In the genomic region with DNA sequence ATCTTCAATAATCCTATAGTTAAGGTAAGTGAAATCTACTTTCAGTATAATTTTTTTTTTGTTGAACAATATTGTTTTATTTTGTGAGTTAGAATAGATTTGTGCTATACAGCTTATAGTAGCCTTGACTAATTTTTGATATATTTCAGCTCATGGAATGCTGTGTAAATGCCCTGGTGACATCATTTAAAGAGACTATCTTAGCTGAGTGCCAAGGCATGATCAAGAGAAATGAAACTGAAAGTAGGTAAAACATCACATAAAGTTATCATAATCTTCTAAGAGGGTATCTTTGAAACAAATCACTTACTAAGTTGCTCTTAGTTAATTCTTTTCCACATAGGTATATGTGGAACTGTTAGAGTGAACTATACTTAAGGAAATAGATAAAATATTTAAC, we compare ENCODE assay signal across 9 cellular contexts. TPM values are rescaled to one million over a fixed set of nuclear protein-coding genes. Genes with fewer than 3 reads are reported as not detected.
A peak's percentile ranks its signal among the peaks of the same experiment; 100 is the strongest.
DNase-seq lines count a peak whose midpoint lies in the region; ATAC-seq and TF ChIP-seq lines count a peak whose summit lies in the region.
"Had no signal": no experiment of that assay in that cellular context is flagged by ENCODE, and none has a peak within 500 bp of the region (broad histone marks: within the 10 kb centered on the region; RNA-seq: fewer than 3 reads in every experiment).

No MANE protein-coding gene starts in this region.

- H3K4me3 ChIP-seq in GM12865 (ENCODE audit: low read depth, low read length): no peak overlapping the region
- H3K4me3 ChIP-seq in GM23338: no peak overlapping the region
- H3K4me3 ChIP-seq: Peyer's patch had no signal

- H3K27me3 ChIP-seq in GM23338 (ENCODE audit: insufficient read depth): no peaks in the 10 kb centered on the region
- H3K27me3 ChIP-seq: Peyer's patch had no signal

- no peak for ATAC-seq in GM23338
- ATAC-seq in activated CD8-positive, alpha-beta T cell treated with anti-CD3 and anti-CD28 coated beads for 36 hours: peak; percentile 89

- TF ChIP-seq CTCF in GM12865 (IDR thresholded peaks at IDR 0.05; ENCODE audit: insufficient read depth, low read depth, low read length, missing control alignments) (no peak), GM23338 (conservative IDR thresholded peaks at IDR 0.05; ENCODE audit: low read depth in 2 of 2) (no peak)
- no peak for TF ChIP-seq CTCF in activated CD8-positive, alpha-beta T cell treated with anti-CD3 and anti-CD28 coated beads for 36 hours (IDR thresholded peaks at IDR 0.05)

- no peak overlapping the region for H3K27ac Mint-ChIP-seq in GM23338
- H3K27ac Mint-ChIP-seq in activated CD8-positive, alpha-beta T cell treated with anti-CD3 and anti-CD28 coated beads for 36 hours: peak overlapping the region; percentile 65

- CTCF ChIA-PET in activated CD8-positive, alpha-beta T cell treated with anti-CD3 and anti-CD28 coated beads for 36 hours (lab: Charles Lee): interaction anchor here (1.3 to 1.5 kb wide), 2 partner anchors 28 to 70 kb away, joined by 3 to 4 read pairs; no protein-coding TSS in a partner anchor

- H2AFZ ChIP-seq in GM23338: no peak overlapping the region

- H3K4me1 ChIP-seq in GM23338 (ENCODE audit: insufficient read depth): no peaks in the 10 kb centered on the region
- H3K4me1 ChIP-seq: Peyer's patch had no signal

- intact Hi-C loops in activated CD8-positive, alpha-beta T cell treated with anti-CD3 and anti-CD28 coated beads for 36 hours (cut with micrococcal nuclease): no loop called here

- POLR2A ChIA-PET in activated CD8-positive, alpha-beta T cell treated with anti-CD3 and anti-CD28 coated beads for 36 hours (lab: Charles Lee): no interaction called here

- no peaks in the 10 kb centered on the region for H3K4me1 Mint-ChIP-seq in GM23338
- H3K4me1 Mint-ChIP-seq in activated CD8-positive, alpha-beta T cell treated with anti-CD3 and anti-CD28 coated beads for 36 hours (ENCODE audit: low read depth): peaks cover 19% of the 10 kb centered on the region

- no peaks in the 10 kb centered on the region for H3F3A ChIP-seq in GM23338 (replicated peaks; ENCODE audit: low read depth)

- H4K20me1 ChIP-seq in GM23338 (replicated peaks; ENCODE audit: insufficient read depth): no peaks in the 10 kb centered on the region

- DNase-seq in GM12865 (ENCODE audit: low read depth) (peak; percentile 10), GM23338 (ENCODE audit: low spot score) (no peak), lung microvascular endothelial cell (ENCODE audit: low read depth in 2 of 2) (peak; percentile 64 to 73), A172 (ENCODE audit: low spot score) (no peak), NCI-H1930 (lab: John Stamatoyannopoulos, UW) (no peak), NCI-H2171 (lab: John Stamatoyannopoulos, UW) (no peak)
- DNase-seq in activated CD8-positive, alpha-beta T cell treated with anti-CD3 and anti-CD28 coated beads for 36 hours: no peak
- DNase-seq in effector CD4-positive, alpha-beta T cell: no peak
- DNase-seq: Peyer's patch had no signal

- 0 out of 2 replicates have a peak overlapping the region, but pooled peaks have one; percentile 23 for H3K27ac ChIP-seq in GM23338 (ENCODE audit: low read depth)
- H3K27ac ChIP-seq: Peyer's patch had no signal

- H3K9me2 ChIP-seq in GM23338 (ENCODE audit: insufficient read depth): no peaks in the 10 kb centered on the region

- no peak overlapping the region for H3K4me3 Mint-ChIP-seq in GM23338
- no peak overlapping the region for H3K4me3 Mint-ChIP-seq in activated CD8-positive, alpha-beta T cell treated with anti-CD3 and anti-CD28 coated beads for 36 hours

- no peak overlapping the region for H3K4me2 ChIP-seq in GM23338

- H3K36me3 ChIP-seq in GM23338 (ENCODE audit: insufficient read depth): 0 out of 2 replicates have a peak, but pooled peaks cover 5% of the 10 kb centered on the region

- H3K36me3 Mint-ChIP-seq in GM23338 (ENCODE audit: low read depth): peaks cover 13% of the 10 kb centered on the region; the same call in 1 of the 3 replicates
- peaks cover 14% of the 10 kb centered on the region for H3K36me3 Mint-ChIP-seq in activated CD8-positive, alpha-beta T cell treated with anti-CD3 and anti-CD28 coated beads for 36 hours (ENCODE audit: low read depth)

- H3K79me2 ChIP-seq in GM23338 (replicated peaks; ENCODE audit: insufficient read depth): 0 out of 2 replicates have a peak, but pooled peaks cover 3% of the 10 kb centered on the region

- H3K27me3 Mint-ChIP-seq in GM23338 (ENCODE audit: insufficient read depth, low read depth, poor library complexity): peaks cover 2% of the 10 kb centered on the region
- H3K27me3 Mint-ChIP-seq in activated CD8-positive, alpha-beta T cell treated with anti-CD3 and anti-CD28 coated beads for 36 hours: no peaks in the 10 kb centered on the region

- H3K9me3 Mint-ChIP-seq in GM23338: no peaks in the 10 kb centered on the region
- H3K9me3 Mint-ChIP-seq in activated CD8-positive, alpha-beta T cell treated with anti-CD3 and anti-CD28 coated beads for 36 hours: no peaks in the 10 kb centered on the region

TF ChIP-seq in GM23338, 12 proteins besides CTCF, POLR2A, EP300 and RAD21:
- TF ChIP-seq REST (IDR thresholded peaks at IDR 0.05; ENCODE audit: unreplicated experiment) (no peak), ETS1 (IDR thresholded peaks at IDR 0.05) (no peak), POLR2AphosphoS5 (IDR thresholded peaks at IDR 0.05; ENCODE audit: low read depth) (no peak), EZH2phosphoT487 (IDR thresholded peaks at IDR 0.05; ENCODE audit: unreplicated experiment) (no peak), NANOG (IDR thresholded peaks at IDR 0.05; ENCODE audit: borderline replicate concordance) (no peak), ZNF114 (CRISPR knock-in tag; IDR thresholded peaks at IDR 0.05) (no peak), ZNF331 (CRISPR knock-in tag; IDR thresholded peaks at IDR 0.05; ENCODE audit: low read depth) (no peak), JUNB (IDR thresholded peaks at IDR 0.05; ENCODE audit: unreplicated experiment) (no peak), CREB1 (CRISPR knock-in tag; IDR thresholded peaks at IDR 0.05; ENCODE audit: low read depth) (no peak)

RNA-seq across cellular contexts. Expression of gene ACAT1, which starts 51.4 kb away (rescaled TPM):
- 53.6 and 128 TPM in 2 replicates for total RNA-seq in GM23338 (2014; rRNA removed; shearing (Covaris generic))
- polyA plus RNA-seq in GM23338 (2016; fragmentation: Nextera tagmentation; extraction: Ambion mirVana): 41.9 and 43.9 TPM in 2 replicates
- total RNA-seq in activated CD8-positive, alpha-beta T cell treated with anti-CD3 and anti-CD28 coated beads for 36 hours: 10 to 100 TPM; 78.0 to 81.0 TPM
- total RNA-seq in lung microvascular endothelial cell: 95.5 and 106 TPM in 2 replicates
- 144 and 159 TPM in 2 replicates for total RNA-seq in A172 (2014; rRNA removed; shearing (Covaris generic))

Comparison
In these comparisons a context has a peak if more than half of its experiments do, and no peak if none do; other contexts are left out.
1. DNase-seq: peak in GM12865 (single experiment) and lung microvascular endothelial cell (2 of 2); none in GM23338 (single experiment), activated CD8-positive, alpha-beta T cell treated with anti-CD3 and anti-CD28 coated beads for 36 hours (single experiment), effector CD4-positive, alpha-beta T cell (single experiment), A172 (single experiment), NCI-H1930 (0 of 2) and NCI-H2171 (single experiment).